Comparison of ENCODE assay signal across 10 cellular contexts in genomic region chr9:105246656-105247162, GRCh38. TPM values are rescaled to one million over a fixed set of nuclear protein-coding genes. Genes with fewer than 3 reads are reported as not detected.
DNase-seq lines count a peak whose midpoint lies in the region; ATAC-seq and TF ChIP-seq lines count a peak whose summit lies in the region.
"Had no signal": no experiment of that assay in that cellular context is flagged by ENCODE, and none has a peak within 500 bp of the region (broad histone marks: within the 10 kb centered on the region; RNA-seq: fewer than 3 reads in every experiment).

No MANE protein-coding gene starts in this region.

- peak overlapping the region; percentile 94 for H3K27ac Mint-ChIP-seq in CD4-positive, alpha-beta T cell

- intact Hi-C loops in CD4-positive, alpha-beta T cell (cut with DNase I, micrococcal nuclease) = loop anchor here in 1 of 2 experiments (5.0 kb wide), 2 partner anchors 171 to 494 kb away; no protein-coding TSS in a partner anchor

- no peak for TF ChIP-seq CTCF in CD4-positive, alpha-beta T cell (IDR thresholded peaks at IDR 0.05)
- no peak for TF ChIP-seq CTCF in coronary artery (IDR thresholded peaks at IDR 0.05)

- H3K4me1 ChIP-seq in muscle layer of colon (ENCODE audit: insufficient read depth, low read length) = peaks cover 28% of the 10 kb centered on the region

- POLR2A ChIA-PET in CD4-positive, alpha-beta T cell (lab: Charles Lee) = no interaction called here

- H3K4me3 ChIP-seq in coronary artery (peak overlapping the region; percentile 49), muscle layer of colon (ENCODE audit: low read depth in 1 of 2, low read length in 2 of 2) (no peak overlapping the region)

- peaks cover 7% of the 10 kb centered on the region for H3K36me3 Mint-ChIP-seq in CD4-positive, alpha-beta T cell (ENCODE audit: low read depth)

- no peak overlapping the region for H3K4me3 Mint-ChIP-seq in CD4-positive, alpha-beta T cell

- peak overlapping the region; percentile 72 for H3K9ac ChIP-seq in muscle layer of colon (ENCODE audit: low read length)

- H3K36me3 ChIP-seq in muscle layer of colon (ENCODE audit: insufficient read depth, low read length) = no peaks in the 10 kb centered on the region

- peaks cover 6% of the 10 kb centered on the region for H3K27me3 Mint-ChIP-seq in CD4-positive, alpha-beta T cell

- H3K27ac ChIP-seq in CD4-positive, alpha-beta T cell (ENCODE audit: low read depth, low read length) = no peak overlapping the region
- H3K27ac ChIP-seq in coronary artery = no peak overlapping the region
- H3K27ac ChIP-seq in muscle layer of colon (ENCODE audit: low read depth, low read length) = no peak overlapping the region

- CTCF ChIA-PET in CD4-positive, alpha-beta T cell (lab: Charles Lee) = interaction anchor here (0.6 kb wide), 1 partner anchor 175 kb away, joined by 4 read pairs; no protein-coding TSS in a partner anchor

- no peaks in the 10 kb centered on the region for H3K9me3 ChIP-seq in CD4-positive, alpha-beta T cell (ENCODE audit: control insufficient read depth, low read length)
- no peaks in the 10 kb centered on the region for H3K9me3 ChIP-seq in muscle layer of colon (ENCODE audit: low read length)

- no peak for ATAC-seq in CD4-positive, alpha-beta T cell (ENCODE audit: poor library complexity)
- ATAC-seq in HG03095 (IDR thresholded peaks at IDR 0.05; ENCODE audit: unreplicated experiment) (no peak), HG02759 (IDR thresholded peaks at IDR 0.05; ENCODE audit: unreplicated experiment) (no peak)
- ATAC-seq: left lobe of liver had no signal

- H3K9me3 Mint-ChIP-seq in CD4-positive, alpha-beta T cell = no peaks in the 10 kb centered on the region

- peaks cover under 1% of the 10 kb centered on the region for H3K27me3 ChIP-seq in CD4-positive, alpha-beta T cell (ENCODE audit: control insufficient read depth, insufficient read depth, low read length)
- H3K27me3 ChIP-seq in muscle layer of colon (ENCODE audit: control insufficient read depth in 1 of 2, insufficient read depth in 2 of 2, low read length in 2 of 2) = no peaks in the 10 kb centered on the region

- DNase-seq in CD4-positive, alpha-beta T cell = no peak
- DNase-seq in NAMALWA (ENCODE audit: low spot score) (peak; percentile 40), coronary artery (ENCODE audit: low spot score) (no peak), globus pallidus (ENCODE audit: low spot score) (no peak), SW480 (ENCODE audit: low spot score) (no peak)
- DNase-seq: NCI-H2107 had no signal

- H3K4me1 Mint-ChIP-seq in CD4-positive, alpha-beta T cell (ENCODE audit: low read depth) = peaks cover 45% of the 10 kb centered on the region

RNA-seq across cellular contexts. Expression of gene SLC44A1, which starts 2.3 kb away (rescaled TPM):
- 1 to 10 TPM; 5.1 to 5.9 TPM for total RNA-seq in CD4-positive, alpha-beta T cell
